ENCODE assay signal across 23 cellular contexts in the genomic region with DNA sequence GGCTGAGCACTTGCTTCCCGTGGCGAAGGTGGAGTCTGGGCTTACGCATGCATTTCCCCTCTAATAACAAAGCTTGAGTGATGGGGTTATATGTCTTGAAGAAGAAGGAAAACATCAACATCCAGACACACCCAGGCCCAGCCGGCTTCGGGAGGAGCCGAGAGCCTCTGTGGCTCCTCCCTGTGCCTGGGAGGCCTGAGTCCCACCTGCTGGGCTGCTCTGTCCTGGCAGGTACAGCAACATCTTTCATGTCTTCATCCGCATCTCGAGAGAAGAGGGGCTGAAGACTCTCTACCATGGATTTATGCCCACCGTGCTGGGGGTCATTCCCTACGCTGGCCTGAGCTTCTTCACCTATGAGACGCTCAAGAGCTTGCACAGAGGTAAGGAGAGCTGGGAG. TPM values are rescaled to one million over a fixed set of nuclear protein-coding genes. Genes with fewer than 3 reads are reported as not detected.
DNase-seq lines count a peak whose midpoint lies in the region; ATAC-seq and TF ChIP-seq lines count a peak whose summit lies in the region.
"Had no signal": no experiment of that assay in that cellular context is flagged by ENCODE, and none has a peak within 500 bp of the region (broad histone marks: within the 10 kb centered on the region; RNA-seq: fewer than 3 reads in every experiment).

No MANE protein-coding gene starts in this region.

- no peak overlapping the region for H3K23ac ChIP-seq in mesendoderm (ENCODE audit: low read length)

- no peak overlapping the region for H3K4ac ChIP-seq in mesendoderm (ENCODE audit: low read depth, low read length)

- no peaks in the 10 kb centered on the region for H3K9me3 ChIP-seq in T-helper 17 cell (ENCODE audit: control insufficient read depth, low read length, poor library complexity, severe bottlenecking)
- H3K9me3 ChIP-seq in hepatocyte (ENCODE audit: low read depth): no peaks in the 10 kb centered on the region
- H3K9me3 ChIP-seq in mammary epithelial cell (replicated peaks; ENCODE audit: insufficient read depth, low read length): no peaks in the 10 kb centered on the region
- H3K9me3 ChIP-seq: HAP-1 had no signal

- no peak overlapping the region for H3K18ac ChIP-seq in mesendoderm (ENCODE audit: low read length)

- H2AK5ac ChIP-seq in mesendoderm (ENCODE audit: low read length): no peak overlapping the region

- H3K79me1 ChIP-seq in mesendoderm (ENCODE audit: low read length): no peaks in the 10 kb centered on the region

- no peak for TF ChIP-seq CTCF in hepatocyte (IDR thresholded peaks at IDR 0.05; ENCODE audit: poor library complexity)
- no peak for TF ChIP-seq CTCF in mammary epithelial cell (conservative IDR thresholded peaks at IDR 0.05 in 1 of 2, IDR thresholded peaks at IDR 0.05 in 1 of 2; ENCODE audit: extremely low read depth in 1 of 2, insufficient read depth in 1 of 2, low read depth in 1 of 2, low read length in 2 of 2)

- H3K4me1 Mint-ChIP-seq in T-helper 17 cell: peaks cover 8% of the 10 kb centered on the region

- H2BK120ac ChIP-seq in mesendoderm (ENCODE audit: low read depth, low read length): no peak overlapping the region

- no peak for ATAC-seq in Right ventricle myocardium inferior
- no peak for ATAC-seq in T-helper 17 cell
- no peak for ATAC-seq in left lobe of liver

- no peak overlapping the region for H4K8ac ChIP-seq in mesendoderm (ENCODE audit: low read depth, low read length)

- no peak overlapping the region for H2AFZ ChIP-seq in hepatocyte
- H2AFZ ChIP-seq in mammary epithelial cell (ENCODE audit: low read depth, low read length): no peak overlapping the region

- no peak overlapping the region for H3K27ac ChIP-seq in mesendoderm (ENCODE audit: low read depth, low read length)
- H3K27ac ChIP-seq in hepatocyte: no peak overlapping the region
- H3K27ac ChIP-seq in mammary epithelial cell (ENCODE audit: insufficient read depth, low read depth, low read length): no peak overlapping the region
- H3K27ac ChIP-seq: C4-2B, KMS-11 had no signal

- H4K5ac ChIP-seq in mesendoderm (ENCODE audit: low read length): no peak overlapping the region

- H3K36me3 ChIP-seq in mesendoderm (ENCODE audit: control insufficient read depth, insufficient read depth, low read length): no peaks in the 10 kb centered on the region
- no peaks in the 10 kb centered on the region for H3K36me3 ChIP-seq in hepatocyte (replicated peaks; ENCODE audit: insufficient read depth, low read depth)
- no peaks in the 10 kb centered on the region for H3K36me3 ChIP-seq in mammary epithelial cell (ENCODE audit: insufficient read depth, low read length)
- H3K36me3 ChIP-seq: HAP-1 had no signal

- H3K9ac ChIP-seq in mesendoderm (ENCODE audit: low read length) (no peak overlapping the region), mammary epithelial cell (ENCODE audit: insufficient read depth, low read length) (no peak overlapping the region)
- H3K9ac ChIP-seq: KMS-11 had no signal

- peak; percentile 22 for DNase-seq in Right ventricle myocardium inferior (ENCODE audit: missing footprints)
- DNase-seq in cardiac septum (ENCODE audit: low spot score): no peak
- DNase-seq in T-helper 17 cell: no peak
- DNase-seq in mesendoderm: peak; percentile 19
- DNase-seq in NCI-H446 treated with DMSO at 0.1 percent for 48 hours (lab: John Stamatoyannopoulos, UW): no peak
- no peak for DNase-seq in left lobe of liver (ENCODE audit: low spot score)
- DNase-seq in hepatocyte (ENCODE audit: low spot score): no peak
- no peak for DNase-seq in mammary epithelial cell
- DNase-seq: 8988T; AML-193; Calu3; CD8-positive, alpha-beta memory T cell; GDM1; NCI-H1092 treated with DMSO at 0.1 percent for 48 hours; NCI-H1436 treated with DMSO at 0.1 percent for 48 hours; NCI-H1930; NCI-H2171; NCI-H345; NCI-H526; Right ventricle myocardium superior had no signal

- BruUV-seq in mammary epithelial cell (replicated peaks; lab: Mats Ljungman, UMichigan): no TSS peak

- H3K4me3 ChIP-seq in mesendoderm (ENCODE audit: low read length): no peak overlapping the region
- no peak overlapping the region for H3K4me3 ChIP-seq in hepatocyte
- H3K4me3 ChIP-seq in mammary epithelial cell (replicated peaks in 1 of 3; ENCODE audit: insufficient read depth in 1 of 3, low read depth in 2 of 3, low read length in 3 of 3): no peak overlapping the region
- H3K4me3 ChIP-seq: HAP-1 had no signal

- H3K27ac Mint-ChIP-seq in T-helper 17 cell: peak overlapping the region; percentile 29

- no peak overlapping the region for H2BK15ac ChIP-seq in mesendoderm (replicated peaks; ENCODE audit: low read depth)

- in situ Hi-C loops in mammary epithelial cell (cut with MboI; ENCODE audit: low sequenced_read_pairs in 2 of 2): no loop called here

- H2BK5ac ChIP-seq in mesendoderm (ENCODE audit: low read length): no peak overlapping the region

- H3K4me1 ChIP-seq in mesendoderm (ENCODE audit: control insufficient read depth, low read depth, low read length) (peaks cover 2% of the 10 kb centered on the region), hepatocyte (ENCODE audit: insufficient read depth) (peaks cover 6% of the 10 kb centered on the region), mammary epithelial cell (ENCODE audit: insufficient read depth, low read length) (no peaks in the 10 kb centered on the region)

- no peak overlapping the region for H3K56ac ChIP-seq in mesendoderm (ENCODE audit: low read length)

- no peaks in the 10 kb centered on the region for H3K9me2 ChIP-seq in hepatocyte (replicated peaks; ENCODE audit: insufficient read depth)

- H3K27me3 ChIP-seq in mesendoderm (ENCODE audit: insufficient read depth, low read length, poor library complexity) (no peaks in the 10 kb centered on the region), hepatocyte (no peaks in the 10 kb centered on the region), mammary epithelial cell (ENCODE audit: insufficient read depth, low read length) (peaks cover 5% of the 10 kb centered on the region)

- no peaks in the 10 kb centered on the region for H3K27me3 Mint-ChIP-seq in T-helper 17 cell
- H3K27me3 Mint-ChIP-seq: CD8-positive, alpha-beta memory T cell had no signal

- WGBS in mesendoderm (ENCODE audit: extremely low coverage, insufficient coverage, low lambda C conversion rate): no CpG with 5 or more reads among the region's 11 CpGs
- whole genome bisulfite sequencing in hepatocyte (ENCODE audit: low lambda C conversion rate, missing lambda C conversion rate): 87% methylated on average over 11 of the region's 11 CpGs
- 93% methylated on average over 7 of the region's 11 CpGs for WGBS in mammary epithelial cell (ENCODE audit: low coverage, missing lambda C conversion rate)

- peak overlapping the region; percentile 21 for H3K4me3 Mint-ChIP-seq in T-helper 17 cell
- H3K4me3 Mint-ChIP-seq: CD8-positive, alpha-beta memory T cell had no signal

- CTCF ChIA-PET in mammary epithelial cell (lab: Charles Lee; ENCODE audit: low non-redundant PET): no interaction called here

- H3K4me2 ChIP-seq in mesendoderm (ENCODE audit: low read length) (no peak overlapping the region), hepatocyte (no peak overlapping the region), mammary epithelial cell (ENCODE audit: insufficient read depth, low read depth, low read length) (no peak overlapping the region)
- H3K4me2 ChIP-seq: KMS-11 had no signal

- intact Hi-C loops in Right ventricle myocardium inferior (cut with DNase I): no loop called here
- intact Hi-C loops in cardiac septum (cut with DNase I): no loop called here
- intact Hi-C loops in mammary epithelial cell (cut with micrococcal nuclease): no loop called here

- no peaks in the 10 kb centered on the region for H3K36me3 Mint-ChIP-seq in T-helper 17 cell (ENCODE audit: low read depth)

- H4K20me1 ChIP-seq in hepatocyte (ENCODE audit: insufficient read depth, poor library complexity, severe bottlenecking) (no peaks in the 10 kb centered on the region), mammary epithelial cell (ENCODE audit: insufficient read depth, low read length) (no peaks in the 10 kb centered on the region)

- no peaks in the 10 kb centered on the region for H3K79me2 ChIP-seq in mesendoderm (ENCODE audit: control insufficient read depth, insufficient read depth, low read length)
- no peaks in the 10 kb centered on the region for H3K79me2 ChIP-seq in hepatocyte
- no peaks in the 10 kb centered on the region for H3K79me2 ChIP-seq in mammary epithelial cell (ENCODE audit: insufficient read depth, low read length)

- dilution Hi-C loops in mammary epithelial cell (cut with HindIII; ENCODE audit: low sequenced_read_pairs): loop anchor here (5.0 kb wide), 1 partner anchor 65 kb away; no protein-coding TSS in a partner anchor

RNA-seq across cellular contexts. Expression of a gene that starts 30.6 kb away (rescaled TPM):
- 23.5 TPM for total RNA-seq in Right ventricle myocardium inferior
- 12.2 TPM for total RNA-seq in cardiac septum
- 10 to 100 TPM; 13.1 to 13.7 TPM for total RNA-seq in T-helper 17 cell
- 16.8 TPM for polyA plus RNA-seq in mesendoderm (2013, experiment 1 of 2)
- polyA plus RNA-seq in mesendoderm (2013, experiment 2 of 2): 16.4 TPM
- total RNA-seq in left lobe of liver: 24.9 TPM
- total RNA-seq in hepatocyte: 19.6 and 22.1 TPM in 2 replicates
- polyA plus RNA-seq in hepatocyte: 48.5 and 51.3 TPM in 2 replicates
- total RNA-seq in mammary epithelial cell: 10 to 100 TPM; 21.5 to 33.0 TPM
- polyA plus RNA-seq in mammary epithelial cell: 27.2 TPM
- 24.2 TPM for polyA minus RNA-seq in mammary epithelial cell

RNA-seq across cellular contexts. Expression of a gene that starts 43.9 kb away (rescaled TPM):
- 30.9 TPM for total RNA-seq in Right ventricle myocardium inferior
- 14.9 TPM for total RNA-seq in cardiac septum
- total RNA-seq in T-helper 17 cell: 10 to 100 TPM; 17.1 to 18.9 TPM
- 1.7 TPM for polyA plus RNA-seq in mesendoderm (2013, experiment 1 of 2)
- polyA plus RNA-seq in mesendoderm (2013, experiment 2 of 2): 1.4 TPM
- total RNA-seq in left lobe of liver: 77.8 TPM
- total RNA-seq in hepatocyte: 11.5 and 13.8 TPM in 2 replicates
- 21.3 and 23.2 TPM in 2 replicates for polyA plus RNA-seq in hepatocyte
- total RNA-seq in mammary epithelial cell: 1 to 10 TPM; 3.0 to 5.1 TPM
- 3.0 TPM for polyA plus RNA-seq in mammary epithelial cell
- polyA minus RNA-seq in mammary epithelial cell: 0.26 TPM

Comparison
In these comparisons a context has a peak if more than half of its experiments do, and no peak if none do; other contexts are left out.
1. DNase-seq: peak in Right ventricle myocardium inferior (single experiment) and mesendoderm (single experiment); none in cardiac septum (single experiment), T-helper 17 cell (0 of 3), NCI-H446 treated with DMSO at 0.1 percent for 48 hours (single experiment), left lobe of liver (single experiment), hepatocyte (single experiment) and mammary epithelial cell (single experiment).